ENCODE assay signal across 21 cellular contexts in the genomic region with DNA sequence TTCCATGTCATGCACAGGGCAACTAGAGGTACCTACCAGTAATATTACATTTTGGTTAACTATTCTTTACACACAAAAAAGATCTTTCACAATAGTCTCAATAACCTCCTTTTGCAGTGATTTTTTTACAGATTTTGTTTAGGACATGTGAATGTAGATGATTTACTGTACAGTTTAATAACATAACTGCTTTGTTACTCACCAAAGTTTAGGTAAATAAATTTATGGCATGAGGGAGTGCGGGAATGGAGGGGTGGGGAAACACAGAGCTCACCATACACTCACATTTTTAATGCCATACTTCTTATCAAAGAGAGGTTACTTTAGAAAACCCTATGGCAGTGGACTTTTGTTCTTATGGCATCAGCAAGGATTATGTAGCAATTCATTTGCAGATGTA.
DNase-seq lines count a peak whose midpoint lies in the region; ATAC-seq and TF ChIP-seq lines count a peak whose summit lies in the region.
"Had no signal": no experiment of that assay in that cellular context is flagged by ENCODE, and none has a peak within 500 bp of the region (broad histone marks: within the 10 kb centered on the region; RNA-seq: fewer than 3 reads in every experiment).

No MANE protein-coding gene starts in this region.

- H3K36me3 ChIP-seq in breast epithelium (no peaks in the 10 kb centered on the region), mammary epithelial cell (ENCODE audit: insufficient read depth, low read length) (no peaks in the 10 kb centered on the region), transverse colon (no peaks in the 10 kb centered on the region), BE2C (no peaks in the 10 kb centered on the region)

- H3K9me3 Mint-ChIP-seq in MCF 10A (ENCODE audit: unreplicated experiment), result no peaks in the 10 kb centered on the region

- H3K4me1 ChIP-seq in breast epithelium (no peaks in the 10 kb centered on the region), mammary epithelial cell (ENCODE audit: insufficient read depth, low read length) (peaks cover 7% of the 10 kb centered on the region), transverse colon (no peaks in the 10 kb centered on the region), BE2C (no peaks in the 10 kb centered on the region)

- no peaks in the 10 kb centered on the region for H4K20me1 ChIP-seq in mammary epithelial cell (ENCODE audit: insufficient read depth, low read length)

- H3K36me3 Mint-ChIP-seq in MCF 10A (ENCODE audit: insufficient read depth, unreplicated experiment), result no peaks in the 10 kb centered on the region
- H3K36me3 Mint-ChIP-seq: CD4-positive, CD25-positive, alpha-beta regulatory T cell had no signal

- H3K4me3 Mint-ChIP-seq in MCF 10A (ENCODE audit: unreplicated experiment), result peak overlapping the region; percentile 73
- H3K4me3 Mint-ChIP-seq: B cell; CD4-positive, CD25-positive, alpha-beta regulatory T cell had no signal

- H3K79me2 ChIP-seq in mammary epithelial cell (ENCODE audit: insufficient read depth, low read length), result peaks cover 7% of the 10 kb centered on the region

- DNase-seq in MCF 10A (ENCODE audit: unreplicated experiment) (peak; percentile 26), breast epithelium (ENCODE audit: low spot score in 2 of 2) (no peak), mammary epithelial cell (no peak), fibroblast of the aortic adventitia (ENCODE audit: low read depth) (peak; percentile 7), transverse colon (no peak), BE2C (no peak)
- DNase-seq: 8988T; CD4-positive, CD25-positive, alpha-beta regulatory T cell; COR-L47; DMS 273 treated with DMSO at 0.1 percent for 48 hours; GDM1; GM23248; IMR-90; NCI-H1417 treated with DMSO at 0.1 percent for 48 hours; NCI-H1930; NCI-H2171; NCI-H526 had no signal

- peaks cover 51% of the 10 kb centered on the region for H3K27me3 Mint-ChIP-seq in MCF 10A (ENCODE audit: insufficient read depth, unreplicated experiment)
- H3K27me3 Mint-ChIP-seq: B cell; CD4-positive, CD25-positive, alpha-beta regulatory T cell had no signal

- no peak for ATAC-seq in HG02798 (IDR thresholded peaks at IDR 0.05; ENCODE audit: poor library complexity, unreplicated experiment)
- ATAC-seq in GM21717 (IDR thresholded peaks at IDR 0.05; ENCODE audit: unreplicated experiment), result no peak
- ATAC-seq: HCT116 had no signal

- H2AFZ ChIP-seq in mammary epithelial cell (ENCODE audit: low read depth, low read length), result no peak overlapping the region
- H2AFZ ChIP-seq: GM23248 had no signal

- H3K27ac ChIP-seq in breast epithelium, result no peak overlapping the region
- peak overlapping the region; percentile 94 for H3K27ac ChIP-seq in mammary epithelial cell (ENCODE audit: insufficient read depth, low read depth, low read length)
- H3K27ac ChIP-seq in transverse colon, result no peak overlapping the region
- H3K27ac ChIP-seq: GM23248 had no signal

- no peak overlapping the region for H3K4me3 ChIP-seq in breast epithelium
- peak overlapping the region in 2 of 3 experiments; percentile 45 to 51 for H3K4me3 ChIP-seq in mammary epithelial cell (replicated peaks in 1 of 3; ENCODE audit: insufficient read depth in 1 of 3, low read depth in 2 of 3, low read length in 3 of 3)
- H3K4me3 ChIP-seq in fibroblast of the aortic adventitia (ENCODE audit: low read depth, low read length), result no peak overlapping the region
- H3K4me3 ChIP-seq in transverse colon, result no peak overlapping the region
- no peak overlapping the region for H3K4me3 ChIP-seq in BE2C (ENCODE audit: low read depth, low read length)
- H3K4me3 ChIP-seq: GM23248 had no signal

- no peak for TF ChIP-seq EP300 in transverse colon (IDR thresholded peaks at IDR 0.05; ENCODE audit: low read depth)

- dilution Hi-C loops in mammary epithelial cell (cut with HindIII; ENCODE audit: low sequenced_read_pairs), result no loop called here

- CTCF ChIA-PET in MCF 10A (lab: Yijun Ruan, JAX) (no interaction called here), mammary epithelial cell (lab: Charles Lee; ENCODE audit: low non-redundant PET) (no interaction called here)

- H3K4me2 ChIP-seq in mammary epithelial cell (ENCODE audit: insufficient read depth, low read depth, low read length), result peak overlapping the region; percentile 71

- H3K27ac Mint-ChIP-seq in MCF 10A (ENCODE audit: low read depth, unreplicated experiment), result peak overlapping the region; percentile 87
- H3K27ac Mint-ChIP-seq: B cell; CD4-positive, CD25-positive, alpha-beta regulatory T cell had no signal

- peaks cover 9% of the 10 kb centered on the region for H3K4me1 Mint-ChIP-seq in MCF 10A (ENCODE audit: insufficient read depth, unreplicated experiment)
- H3K4me1 Mint-ChIP-seq: B cell; CD4-positive, CD25-positive, alpha-beta regulatory T cell had no signal

- H3K9me3 ChIP-seq in breast epithelium, result no peaks in the 10 kb centered on the region
- H3K9me3 ChIP-seq in mammary epithelial cell (replicated peaks; ENCODE audit: insufficient read depth, low read length), result no peaks in the 10 kb centered on the region
- no peaks in the 10 kb centered on the region for H3K9me3 ChIP-seq in transverse colon
- no peaks in the 10 kb centered on the region for H3K9me3 ChIP-seq in BE2C

- BruUV-seq in MCF 10A (replicated peaks; lab: Mats Ljungman, UMichigan) (no TSS peak), mammary epithelial cell (replicated peaks; lab: Mats Ljungman, UMichigan) (no TSS peak)

- in situ Hi-C loops in mammary epithelial cell (cut with MboI; ENCODE audit: low sequenced_read_pairs in 2 of 2) (no loop called here), transverse colon (cut with MboI; ENCODE audit: low pct_ligation_motif_present in 1 of 4, low pct_unique_long_range_greater_than_20kb in 1 of 4, low sequenced_read_pairs in 3 of 4) (no loop called here)

- H3K27me3 ChIP-seq in breast epithelium (peaks cover 0 to 6% of the 10 kb centered on the region in 2 donors), mammary epithelial cell (ENCODE audit: insufficient read depth, low read length) (no peaks in the 10 kb centered on the region), transverse colon (no peaks in the 10 kb centered on the region), BE2C (no peaks in the 10 kb centered on the region)

- H3K9ac ChIP-seq in mammary epithelial cell (ENCODE audit: insufficient read depth, low read length), result peak overlapping the region; percentile 87
- H3K9ac ChIP-seq: GM23248 had no signal

- POLR2A ChIA-PET in MCF 10A (lab: Yijun Ruan, JAX), result interaction anchor here (1.1 kb wide), 2 partner anchors 15 to 104 kb away, joined by 3 read pairs; no protein-coding TSS in a partner anchor

- TF ChIP-seq CTCF in MCF 10A (IDR thresholded peaks at IDR 0.05; ENCODE audit: unreplicated experiment) (no peak), breast epithelium (IDR thresholded peaks at IDR 0.05) (no peak), mammary epithelial cell (conservative IDR thresholded peaks at IDR 0.05 in 1 of 2, IDR thresholded peaks at IDR 0.05 in 1 of 2; ENCODE audit: extremely low read depth in 1 of 2, insufficient read depth in 1 of 2, low read depth in 1 of 2, low read length in 2 of 2) (no peak), fibroblast of the aortic adventitia (IDR thresholded peaks at IDR 0.05; ENCODE audit: insufficient read depth, low read length) (no peak), transverse colon (IDR thresholded peaks at IDR 0.05) (no peak), BE2C (IDR thresholded peaks at IDR 0.05; ENCODE audit: low read depth, low read length) (no peak)

- TF ChIP-seq POLR2A in breast epithelium (IDR thresholded peaks at IDR 0.05), result no peak
- no peak for TF ChIP-seq POLR2A in transverse colon (IDR thresholded peaks at IDR 0.05)

- WGBS in mammary epithelial cell (ENCODE audit: low coverage, missing lambda C conversion rate), result 38% methylated on average over 1 of the region's 1 CpG
- WGBS in transverse colon (ENCODE audit: low coverage in 1 of 2), 2 donors, result 0 to 38% methylated on average over 1 of the region's 1 CpG

- intact Hi-C loops in MCF 10A (cut with micrococcal nuclease), result loop anchor here (5.0 kb wide), 2 partner anchors 149 to 169 kb away; no protein-coding TSS in a partner anchor
- intact Hi-C loops in breast epithelium (cut with DNase I; ENCODE audit: low total_unique reads), result no loop called here
- intact Hi-C loops in mammary epithelial cell (cut with micrococcal nuclease), result loop anchor here (5.0 to 10.0 kb wide), 2 partner anchors 151 to 384 kb away; no protein-coding TSS in a partner anchor
- intact Hi-C loops in transverse colon (cut with DNase I; ENCODE audit: low total_unique reads), result no loop called here

Comparison
In these comparisons a context has a peak if more than half of its experiments do, and no peak if none do; other contexts are left out.
1. DNase-seq: peak in MCF 10A (single experiment) and fibroblast of the aortic adventitia (single experiment); none in breast epithelium (0 of 2), mammary epithelial cell (single experiment), transverse colon (single experiment) and BE2C (single experiment).
2. H3K4me3 ChIP-seq: peak in mammary epithelial cell (2 of 3); none in breast epithelium (0 of 3), fibroblast of the aortic adventitia (single experiment), transverse colon (0 of 4) and BE2C (single experiment).
3. intact Hi-C loops: an anchor here in MCF 10A (5.0 kb wide) and mammary epithelial cell (5.0 to 10.0 kb wide); none called in breast epithelium and transverse colon.